Comparison of ENCODE assay signal across 16 cellular contexts in genomic region chr9:91006046-91006445, GRCh38.
"Had no signal": no experiment of that assay in that cellular context is flagged by ENCODE, and none has a peak within 500 bp of the region (broad histone marks: within the 10 kb centered on the region; RNA-seq: fewer than 3 reads in every experiment).

No MANE protein-coding gene starts in this region.

- H3K4me1 Mint-ChIP-seq: endodermal cell had no signal

- H3K36me3 ChIP-seq: gastrocnemius medialis, neutrophil, sigmoid colon had no signal

- H3K36me3 Mint-ChIP-seq: naive thymus-derived CD8-positive, alpha-beta T cell had no signal

- DNase-seq: effector CD4-positive, alpha-beta T cell; endodermal cell; gastrocnemius medialis; islet precursor cell; mucosa of descending colon; naive thymus-derived CD8-positive, alpha-beta T cell; psoas muscle; sigmoid colon; stimulated activated CD4-positive, alpha-beta T cell treated with anti-CD3 and anti-CD28 coated beads, Interleukin-2, amount 100 ng/mL, for 24 hours; stimulated activated naive CD4-positive, alpha-beta T cell treated with Interleukin-2 at 50 U/mL for 16 hours; trophoblast cell had no signal

- H3K9me3 ChIP-seq: gastrocnemius medialis, mucosa of descending colon, neutrophil, psoas muscle, sigmoid colon had no signal

- H3K4me1 ChIP-seq: gastrocnemius medialis, psoas muscle, sigmoid colon had no signal

- ATAC-seq: gastrocnemius medialis; left lobe of liver; mucosa of descending colon; naive thymus-derived CD8-positive, alpha-beta T cell; psoas muscle had no signal

- H3K4me3 Mint-ChIP-seq: endodermal cell; naive thymus-derived CD8-positive, alpha-beta T cell had no signal

- H3K9me3 Mint-ChIP-seq: naive thymus-derived CD8-positive, alpha-beta T cell had no signal

- FAIRE-seq: endothelial cell of umbilical vein had no signal

- H3K27me3 ChIP-seq: gastrocnemius medialis, neutrophil, sigmoid colon had no signal

- H3K27ac ChIP-seq: coronary artery, gastrocnemius medialis, neutrophil, psoas muscle, sigmoid colon, skin epidermis had no signal

- H3K4me3 ChIP-seq: coronary artery, gastrocnemius medialis, mucosa of descending colon, psoas muscle, sigmoid colon, skin epidermis had no signal

- H3K27ac Mint-ChIP-seq: endodermal cell; naive thymus-derived CD8-positive, alpha-beta T cell had no signal
